Comparison of ENCODE assay signal across 2 cellular contexts in the genomic region with DNA sequence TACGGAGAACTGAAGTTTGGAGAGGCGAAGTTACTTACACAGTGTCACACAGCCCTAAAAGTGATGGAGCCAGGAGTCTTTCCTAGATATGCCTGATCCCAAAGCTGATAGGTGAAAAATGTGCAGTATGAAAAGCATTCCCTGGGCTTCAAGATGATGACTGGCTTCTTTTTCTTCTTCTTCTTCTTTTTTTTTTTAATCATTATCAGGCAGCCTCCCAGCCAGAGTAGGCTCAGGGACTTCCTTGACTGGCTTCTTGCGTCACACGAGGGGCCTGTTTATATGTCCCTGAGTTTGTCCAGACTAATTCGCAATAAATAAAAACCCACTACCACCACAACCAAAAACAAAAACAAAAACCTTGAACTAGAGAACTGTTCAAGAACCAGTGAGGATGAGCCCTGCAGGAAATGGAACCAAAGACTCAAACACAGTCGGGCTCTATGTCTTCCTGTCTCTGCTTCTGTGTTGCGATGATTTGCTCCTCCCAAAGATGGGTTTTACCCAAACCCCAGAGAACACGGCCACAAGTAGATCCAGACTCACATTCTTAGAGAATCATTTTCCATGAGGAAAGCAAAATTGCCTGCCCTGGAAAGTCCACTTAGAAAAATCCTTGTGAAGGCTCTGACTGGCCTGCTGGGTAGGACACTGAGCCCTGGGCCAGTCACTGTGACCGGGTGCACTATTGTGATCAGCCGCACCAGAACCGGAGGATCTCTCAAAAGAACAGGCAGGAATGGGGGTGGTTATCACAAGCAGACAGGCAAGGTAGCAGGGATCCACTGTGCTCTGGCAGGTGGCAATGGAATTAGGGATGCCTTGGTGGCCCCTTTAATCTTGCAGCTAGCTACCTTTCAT.
TF ChIP-seq lines count a peak whose summit lies in the region.

No MANE protein-coding gene starts in this region.

TF ChIP-seq in SK-N-SH treated with all-trans-retinoic acid at 6 μM for 48 hours, 23 proteins besides CTCF, POLR2A, EP300 and RAD21:
- TF ChIP-seq ZC3H10 (CRISPR knock-in tag; IDR thresholded peaks at IDR 0.05) (no peak), ESRRG (CRISPR knock-in tag; IDR thresholded peaks at IDR 0.05) (no peak), ZNF8 (CRISPR knock-in tag; IDR thresholded peaks at IDR 0.05) (no peak), SNAI2 (CRISPR knock-in tag; IDR thresholded peaks at IDR 0.05) (no peak), TCF4 (CRISPR knock-in tag; IDR thresholded peaks at IDR 0.05; ENCODE audit: borderline replicate concordance) (no peak), PPARA (CRISPR knock-in tag; IDR thresholded peaks at IDR 0.05; ENCODE audit: borderline replicate concordance) (no peak), BACH2 (CRISPR knock-in tag; IDR thresholded peaks at IDR 0.05; ENCODE audit: borderline replicate concordance) (no peak), GLIS3 (CRISPR knock-in tag; IDR thresholded peaks at IDR 0.05) (no peak), ZFP30 (CRISPR knock-in tag; IDR thresholded peaks at IDR 0.05) (no peak), TOX (CRISPR knock-in tag; IDR thresholded peaks at IDR 0.05; ENCODE audit: borderline replicate concordance) (no peak), RARB (CRISPR knock-in tag; IDR thresholded peaks at IDR 0.05) (no peak), ZNF565 (CRISPR knock-in tag; conservative IDR thresholded peaks at IDR 0.05; ENCODE audit: low read depth) (no peak), ZFP3 (CRISPR knock-in tag; IDR thresholded peaks at IDR 0.05) (no peak), ARNTL (CRISPR knock-in tag; IDR thresholded peaks at IDR 0.05; ENCODE audit: borderline replicate concordance, low read depth) (no peak), ISL1 (CRISPR knock-in tag; IDR thresholded peaks at IDR 0.05) (no peak)
- TF ChIP-seq, protein P1, sequence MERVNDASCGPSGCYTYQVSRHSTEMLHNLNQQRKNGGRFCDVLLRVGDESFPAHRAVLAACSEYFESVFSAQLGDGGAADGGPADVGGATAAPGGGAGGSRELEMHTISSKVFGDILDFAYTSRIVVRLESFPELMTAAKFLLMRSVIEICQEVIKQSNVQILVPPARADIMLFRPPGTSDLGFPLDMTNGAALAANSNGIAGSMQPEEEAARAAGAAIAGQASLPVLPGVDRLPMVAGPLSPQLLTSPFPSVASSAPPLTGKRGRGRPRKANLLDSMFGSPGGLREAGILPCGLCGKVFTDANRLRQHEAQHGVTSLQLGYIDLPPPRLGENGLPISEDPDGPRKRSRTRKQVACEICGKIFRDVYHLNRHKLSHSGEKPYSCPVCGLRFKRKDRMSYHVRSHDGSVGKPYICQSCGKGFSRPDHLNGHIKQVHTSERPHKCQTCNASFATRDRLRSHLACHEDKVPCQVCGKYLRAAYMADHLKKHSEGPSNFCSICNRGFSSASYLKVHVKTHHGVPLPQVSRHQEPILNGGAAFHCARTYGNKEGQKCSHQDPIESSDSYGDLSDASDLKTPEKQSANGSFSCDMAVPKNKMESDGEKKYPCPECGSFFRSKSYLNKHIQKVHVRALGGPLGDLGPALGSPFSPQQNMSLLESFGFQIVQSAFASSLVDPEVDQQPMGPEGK (CRISPR knock-in tag; IDR thresholded peaks at IDR 0.05; ENCODE audit: borderline replicate concordance): no peak
- TF ChIP-seq, protein P2, sequence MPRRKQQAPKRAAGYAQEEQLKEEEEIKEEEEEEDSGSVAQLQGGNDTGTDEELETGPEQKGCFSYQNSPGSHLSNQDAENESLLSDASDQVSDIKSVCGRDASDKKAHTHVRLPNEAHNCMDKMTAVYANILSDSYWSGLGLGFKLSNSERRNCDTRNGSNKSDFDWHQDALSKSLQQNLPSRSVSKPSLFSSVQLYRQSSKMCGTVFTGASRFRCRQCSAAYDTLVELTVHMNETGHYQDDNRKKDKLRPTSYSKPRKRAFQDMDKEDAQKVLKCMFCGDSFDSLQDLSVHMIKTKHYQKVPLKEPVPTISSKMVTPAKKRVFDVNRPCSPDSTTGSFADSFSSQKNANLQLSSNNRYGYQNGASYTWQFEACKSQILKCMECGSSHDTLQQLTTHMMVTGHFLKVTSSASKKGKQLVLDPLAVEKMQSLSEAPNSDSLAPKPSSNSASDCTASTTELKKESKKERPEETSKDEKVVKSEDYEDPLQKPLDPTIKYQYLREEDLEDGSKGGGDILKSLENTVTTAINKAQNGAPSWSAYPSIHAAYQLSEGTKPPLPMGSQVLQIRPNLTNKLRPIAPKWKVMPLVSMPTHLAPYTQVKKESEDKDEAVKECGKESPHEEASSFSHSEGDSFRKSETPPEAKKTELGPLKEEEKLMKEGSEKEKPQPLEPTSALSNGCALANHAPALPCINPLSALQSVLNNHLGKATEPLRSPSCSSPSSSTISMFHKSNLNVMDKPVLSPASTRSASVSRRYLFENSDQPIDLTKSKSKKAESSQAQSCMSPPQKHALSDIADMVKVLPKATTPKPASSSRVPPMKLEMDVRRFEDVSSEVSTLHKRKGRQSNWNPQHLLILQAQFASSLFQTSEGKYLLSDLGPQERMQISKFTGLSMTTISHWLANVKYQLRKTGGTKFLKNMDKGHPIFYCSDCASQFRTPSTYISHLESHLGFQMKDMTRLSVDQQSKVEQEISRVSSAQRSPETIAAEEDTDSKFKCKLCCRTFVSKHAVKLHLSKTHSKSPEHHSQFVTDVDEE (CRISPR knock-in tag; IDR thresholded peaks at IDR 0.05): no peak
- TF ChIP-seq, protein P3, sequence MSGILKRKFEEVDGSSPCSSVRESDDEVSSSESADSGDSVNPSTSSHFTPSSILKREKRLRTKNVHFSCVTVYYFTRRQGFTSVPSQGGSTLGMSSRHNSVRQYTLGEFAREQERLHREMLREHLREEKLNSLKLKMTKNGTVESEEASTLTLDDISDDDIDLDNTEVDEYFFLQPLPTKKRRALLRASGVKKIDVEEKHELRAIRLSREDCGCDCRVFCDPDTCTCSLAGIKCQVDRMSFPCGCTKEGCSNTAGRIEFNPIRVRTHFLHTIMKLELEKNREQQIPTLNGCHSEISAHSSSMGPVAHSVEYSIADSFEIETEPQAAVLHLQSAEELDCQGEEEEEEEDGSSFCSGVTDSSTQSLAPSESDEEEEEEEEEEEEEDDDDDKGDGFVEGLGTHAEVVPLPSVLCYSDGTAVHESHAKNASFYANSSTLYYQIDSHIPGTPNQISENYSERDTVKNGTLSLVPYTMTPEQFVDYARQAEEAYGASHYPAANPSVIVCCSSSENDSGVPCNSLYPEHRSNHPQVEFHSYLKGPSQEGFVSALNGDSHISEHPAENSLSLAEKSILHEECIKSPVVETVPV (CRISPR knock-in tag; IDR thresholded peaks at IDR 0.05): no peak

TF ChIP-seq in K562, 482 proteins besides CTCF, POLR2A, EP300 and RAD21:
- TF ChIP-seq CBFA2T3 (IDR thresholded peaks at IDR 0.05): peak; percentile 13; the same call in 1 of the 2 replicates
- TF ChIP-seq, protein P4, sequence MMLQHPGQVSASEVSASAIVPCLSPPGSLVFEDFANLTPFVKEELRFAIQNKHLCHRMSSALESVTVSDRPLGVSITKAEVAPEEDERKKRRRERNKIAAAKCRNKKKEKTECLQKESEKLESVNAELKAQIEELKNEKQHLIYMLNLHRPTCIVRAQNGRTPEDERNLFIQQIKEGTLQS (IDR thresholded peaks at IDR 0.05): peak; percentile 14; the same call in 1 of the 2 replicates
- TF ChIP-seq, protein P4 (CRISPR knock-in tag; conservative IDR thresholded peaks at IDR 0.05): no peak
- 0 out of 4 replicates have a peak, but pooled peaks of 1 of the 2 experiments have one; percentile 21 for TF ChIP-seq FOXK2 (conservative IDR thresholded peaks at IDR 0.05 in 1 of 2, IDR thresholded peaks at IDR 0.05 in 1 of 2; ENCODE audit: low read depth in 2 of 2)
- TF ChIP-seq, protein P5, sequence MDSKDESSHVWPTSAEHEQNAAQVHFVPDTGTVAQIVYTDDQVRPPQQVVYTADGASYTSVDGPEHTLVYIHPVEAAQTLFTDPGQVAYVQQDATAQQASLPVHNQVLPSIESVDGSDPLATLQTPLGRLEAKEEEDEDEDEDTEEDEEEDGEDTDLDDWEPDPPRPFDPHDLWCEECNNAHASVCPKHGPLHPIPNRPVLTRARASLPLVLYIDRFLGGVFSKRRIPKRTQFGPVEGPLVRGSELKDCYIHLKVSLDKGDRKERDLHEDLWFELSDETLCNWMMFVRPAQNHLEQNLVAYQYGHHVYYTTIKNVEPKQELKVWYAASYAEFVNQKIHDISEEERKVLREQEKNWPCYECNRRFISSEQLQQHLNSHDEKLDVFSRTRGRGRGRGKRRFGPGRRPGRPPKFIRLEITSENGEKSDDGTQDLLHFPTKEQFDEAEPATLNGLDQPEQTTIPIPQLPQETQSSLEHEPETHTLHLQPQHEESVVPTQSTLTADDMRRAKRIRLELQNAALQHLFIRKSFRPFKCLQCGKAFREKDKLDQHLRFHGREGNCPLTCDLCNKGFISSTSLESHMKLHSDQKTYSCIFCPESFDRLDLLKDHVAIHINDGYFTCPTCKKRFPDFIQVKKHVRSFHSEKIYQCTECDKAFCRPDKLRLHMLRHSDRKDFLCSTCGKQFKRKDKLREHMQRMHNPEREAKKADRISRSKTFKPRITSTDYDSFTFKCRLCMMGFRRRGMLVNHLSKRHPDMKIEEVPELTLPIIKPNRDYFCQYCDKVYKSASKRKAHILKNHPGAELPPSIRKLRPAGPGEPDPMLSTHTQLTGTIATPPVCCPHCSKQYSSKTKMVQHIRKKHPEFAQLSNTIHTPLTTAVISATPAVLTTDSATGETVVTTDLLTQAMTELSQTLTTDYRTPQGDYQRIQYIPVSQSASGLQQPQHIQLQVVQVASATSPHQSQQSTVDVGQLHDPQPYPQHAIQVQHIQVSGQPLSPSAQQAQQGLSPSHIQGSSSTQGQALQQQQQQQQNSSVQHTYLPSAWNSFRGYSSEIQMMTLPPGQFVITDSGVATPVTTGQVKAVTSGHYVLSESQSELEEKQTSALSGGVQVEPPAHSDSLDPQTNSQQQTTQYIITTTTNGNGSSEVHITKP (IDR thresholded peaks at IDR 0.05; ENCODE audit: partially characterized antibody): peak; percentile 24
- no peak for TF ChIP-seq ZNF175 (CRISPR knock-in tag; IDR thresholded peaks at IDR 0.05; ENCODE audit: low read depth)
- TF ChIP-seq EHMT2 (IDR thresholded peaks at IDR 0.05): no peak
- peak; percentile 45 for TF ChIP-seq NFE2 (IDR thresholded peaks at IDR 0.05; ENCODE audit: low read depth)
- no peak for TF ChIP-seq HCFC1 (IDR thresholded peaks at IDR 0.05; ENCODE audit: low read depth, low read length)
- peak; percentile 66 for TF ChIP-seq MAFG (tag; conservative IDR thresholded peaks at IDR 0.05)
- TF ChIP-seq SUPT5H (IDR thresholded peaks at IDR 0.05): no peak
- TF ChIP-seq CEBPG (CRISPR knock-in tag; IDR thresholded peaks at IDR 0.05): no peak
- peak in 1 of 2 experiments; percentile 44; a peak in 3 of 4 replicates for TF ChIP-seq CEBPG (tag; conservative IDR thresholded peaks at IDR 0.05 in 1 of 2, IDR thresholded peaks at IDR 0.05 in 1 of 2)
- TF ChIP-seq CEBPB (tag; IDR thresholded peaks at IDR 0.05): peak; percentile 88
- peak; percentile 60 for TF ChIP-seq ZNF384 (IDR thresholded peaks at IDR 0.05; ENCODE audit: low read depth, low read length)
